In genomic region chr13:91554101-91554500, GRCh38 we compare ENCODE assay signal across 11 cellular contexts.
"Had no signal": no experiment of that assay in that cellular context is flagged by ENCODE, and none has a peak within 500 bp of the region (broad histone marks: within the 10 kb centered on the region; RNA-seq: fewer than 3 reads in every experiment).

No MANE protein-coding gene starts in this region.

- H3K27ac Mint-ChIP-seq: GM23338, H9, HFFc6 had no signal

- H3K9ac ChIP-seq: GM23248 had no signal

- H3K4me2 ChIP-seq: GM23338 had no signal

- DNase-seq: GM23248, GOT3, H7, H9, HCEC 1CT, HFFc6 had no signal

- H3K27ac ChIP-seq: GM23248 had no signal

- H3K9me3 ChIP-seq: HAP-1 had no signal

- H3K36me3 ChIP-seq: HAP-1 had no signal

- FAIRE-seq: H1, H54 had no signal

- H3K4me1 Mint-ChIP-seq: GM23338, H9 had no signal

- H3K4me3 Mint-ChIP-seq: GM23338, H9, HFFc6 had no signal

- H3K4me1 ChIP-seq: HAP-1 had no signal

- H2AFZ ChIP-seq: GM23248, GM23338 had no signal

- ATAC-seq: GM23338, HCT116 had no signal

- H3K4me3 ChIP-seq: GM23248, GM23338, HAP-1 had no signal
